Comparison of ENCODE assay signal across 1 cellular context in the genomic region with DNA sequence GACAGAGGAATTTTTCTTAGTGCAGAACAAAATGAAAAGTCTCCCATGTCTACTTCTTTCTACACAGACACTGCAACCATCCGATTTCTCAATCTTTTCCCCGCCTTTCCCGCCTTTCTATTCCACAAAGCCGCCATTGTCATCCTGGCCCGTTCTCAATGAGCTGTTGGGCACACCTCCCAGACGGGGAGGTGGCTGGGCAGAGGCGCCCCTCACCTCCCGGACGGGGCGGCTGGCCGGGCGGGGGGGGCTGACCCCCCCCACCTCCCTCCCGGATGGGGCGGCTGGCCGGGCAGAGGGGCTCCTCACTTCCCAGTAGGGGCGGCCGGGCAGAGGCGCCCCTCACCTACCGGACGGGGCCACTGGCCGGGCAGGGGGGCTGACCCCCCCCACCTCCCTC. TPM values are rescaled to one million over a fixed set of nuclear protein-coding genes. Genes with fewer than 3 reads are reported as not detected.
"Had no signal": no experiment of that assay in that cellular context is flagged by ENCODE, and none has a peak within 500 bp of the region (broad histone marks: within the 10 kb centered on the region; RNA-seq: fewer than 3 reads in every experiment).

No MANE protein-coding gene starts in this region.

RNA-seq across cellular contexts. Expression of a gene that starts 25.1 kb away (rescaled TPM):
- total RNA-seq: HT-29 had no signal
